ENCODE assay signal across 13 cellular contexts in genomic region chr5:102856374-102856748, GRCh38.
A peak's percentile ranks its signal among the peaks of the same experiment; 100 is the strongest.
DNase-seq lines count a peak whose midpoint lies in the region; ATAC-seq, FAIRE-seq and TF ChIP-seq lines count a peak whose summit lies in the region.
"Had no signal": no experiment of that assay in that cellular context is flagged by ENCODE, and none has a peak within 500 bp of the region (broad histone marks: within the 10 kb centered on the region; RNA-seq: fewer than 3 reads in every experiment).

No MANE protein-coding gene starts in this region.

- no peaks in the 10 kb centered on the region for H3K79me2 ChIP-seq in fibroblast of lung (ENCODE audit: control insufficient read depth, insufficient read depth, low read length)

- WGBS in pancreas, 2 donors: 85 to 87% methylated on average over 4 of the region's 4 CpGs

- intact Hi-C loops in pancreas (cut with DNase I): no loop called here

- peak; percentile 37 for FAIRE-seq in pancreas (lab: Jason Lieb, UNC)

- no peak overlapping the region for H2AFZ ChIP-seq in fibroblast of lung (ENCODE audit: low read length)

- TF ChIP-seq CTCF in RWPE1 (conservative IDR thresholded peaks at IDR 0.05; ENCODE audit: low read depth) (no peak), fibroblast of lung (conservative IDR thresholded peaks at IDR 0.05 in 1 of 2, IDR thresholded peaks at IDR 0.05 in 1 of 2; ENCODE audit: low read depth in 1 of 2, low read length in 2 of 2) (no peak), pancreas (IDR thresholded peaks at IDR 0.05) (no peak)

- H3K36me3 ChIP-seq in fibroblast of lung (ENCODE audit: control insufficient read depth, insufficient read depth, low read length) (no peaks in the 10 kb centered on the region), pancreas (no peaks in the 10 kb centered on the region)

- CTCF ChIA-PET in RWPE1 (lab: Yijun Ruan, JAX): interaction anchor here (0.6 kb wide), 1 partner anchor 60 kb away, joined by 5 read pairs; no protein-coding TSS in a partner anchor

- ATAC-seq in pancreas (no peak), GM18511 (IDR thresholded peaks at IDR 0.05; ENCODE audit: unreplicated experiment) (no peak)
- ATAC-seq: naive thymus-derived CD8-positive, alpha-beta T cell had no signal

- no peak overlapping the region for H3K9ac ChIP-seq in fibroblast of lung (ENCODE audit: insufficient read depth, low read length)

- POLR2A ChIA-PET in RWPE1 (lab: Yijun Ruan, JAX; ENCODE audit: low non-redundant PET): no interaction called here

- H3K4me3 ChIP-seq in fibroblast of lung (replicated peaks in 1 of 4; ENCODE audit: control extremely low read depth in 1 of 4, insufficient read depth in 1 of 4, low read depth in 3 of 4, low read length in 4 of 4) (no peak overlapping the region), pancreas (no peak overlapping the region)
- H3K4me3 ChIP-seq: SK-N-MC had no signal

- peak; percentile 91 for DNase-seq in EH (ENCODE audit: low read depth)
- peak; percentile 50 for DNase-seq in RWPE1 (ENCODE audit: low spot score)
- peak; percentile 32 to 66 for DNase-seq in fibroblast of lung (ENCODE audit: low read depth in 2 of 2)
- DNase-seq in pancreas: no peak
- DNase-seq in DMS53 (lab: John Stamatoyannopoulos, UW): no peak
- no peak for DNase-seq in islet precursor cell
- no peak for DNase-seq in HuH-7 (ENCODE audit: low spot score)
- DNase-seq: activated T-cell treated with anti-CD3 and anti-CD28 coated beads for 4 hours; naive thymus-derived CD8-positive, alpha-beta T cell; NCI-H774 had no signal

- H3K27me3 ChIP-seq in fibroblast of lung (ENCODE audit: control insufficient read depth, insufficient read depth, low read length) (no peaks in the 10 kb centered on the region), pancreas (no peaks in the 10 kb centered on the region)

- H3K27ac ChIP-seq in RWPE1: no peak overlapping the region
- H3K27ac ChIP-seq in fibroblast of lung (ENCODE audit: insufficient read depth, low read length): no peak overlapping the region
- no peak overlapping the region for H3K27ac ChIP-seq in pancreas
- H3K27ac ChIP-seq: epithelial cell of prostate, SK-N-MC had no signal

- H3K4me1 ChIP-seq in fibroblast of lung (ENCODE audit: control insufficient read depth, extremely low read depth, insufficient read depth, low read length) (peaks cover 10% of the 10 kb centered on the region), pancreas (no peaks in the 10 kb centered on the region)

- H3K9me3 ChIP-seq in fibroblast of lung (ENCODE audit: control insufficient read depth, insufficient read depth, low read depth, low read length): no peaks in the 10 kb centered on the region
- H3K9me3 ChIP-seq in pancreas: no peaks in the 10 kb centered on the region

- H3K4me2 ChIP-seq in fibroblast of lung (ENCODE audit: extremely low read depth, insufficient read depth, low read length): peak overlapping the region; percentile 33

- H4K20me1 ChIP-seq in fibroblast of lung (ENCODE audit: control insufficient read depth, extremely low read depth, insufficient read depth, low read length): no peaks in the 10 kb centered on the region

Comparison
In these comparisons a context has a peak if more than half of its experiments do, and no peak if none do; other contexts are left out.
1. DNase-seq: peak in EH (single experiment), RWPE1 (single experiment) and fibroblast of lung (2 of 2); none in pancreas (0 of 6), DMS53 (single experiment), islet precursor cell (single experiment) and HuH-7 (single experiment).